ENCODE assay signal across 34 cellular contexts in the genomic region with DNA sequence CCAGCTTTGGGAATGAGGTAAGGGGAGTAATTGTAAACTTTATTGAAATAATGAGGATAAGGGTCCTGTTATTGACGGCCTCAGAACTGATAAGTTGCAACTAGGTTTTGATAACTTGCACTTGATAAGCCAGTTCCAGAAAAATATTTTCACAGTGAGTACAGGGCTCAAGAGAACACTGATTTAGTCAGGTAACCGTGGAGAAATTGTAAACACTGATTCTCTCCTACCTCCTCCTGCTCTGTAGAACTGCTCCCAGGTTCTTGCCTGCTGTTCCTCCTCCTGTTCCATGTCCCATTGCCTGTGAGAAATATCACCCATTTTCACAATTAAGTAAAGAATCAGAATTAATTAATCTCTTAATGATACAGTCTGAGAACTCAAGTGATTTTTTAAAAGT. TPM values are rescaled to one million over a fixed set of nuclear protein-coding genes. Genes with fewer than 3 reads are reported as not detected.
"Had no signal": no experiment of that assay in that cellular context is flagged by ENCODE, and none has a peak within 500 bp of the region (broad histone marks: within the 10 kb centered on the region; RNA-seq: fewer than 3 reads in every experiment).

No MANE protein-coding gene starts in this region.

- H3K4me3 ChIP-seq: adrenal gland, ascending aorta, coronary artery, dorsolateral prefrontal cortex, esophagus muscularis mucosa, gastrocnemius medialis, heart left ventricle had no signal

- H3K27me3 ChIP-seq: adrenal gland, ascending aorta, brain microvascular endothelial cell, dorsolateral prefrontal cortex, esophagus muscularis mucosa, foreskin keratinocyte, gastrocnemius medialis, heart left ventricle had no signal

- ATAC-seq: activated CD4-positive, CD25-positive, alpha-beta regulatory T cell treated with anti-CD3 and anti-CD28 coated beads, Interleukin-2, amount 50 U/mL, for 24 hours; activated CD8-positive, alpha-beta T cell treated with anti-CD3 and anti-CD28 coated beads for 36 hours; activated naive CD8-positive, alpha-beta T cell treated with anti-CD3 and anti-CD28 coated beads, Interleukin-2, amount 50 U/mL, for 24 hours; foreskin keratinocyte; gastrocnemius medialis; heart left ventricle; T-helper 17 cell had no signal

- H3K4me1 ChIP-seq: adrenal gland, ascending aorta, esophagus muscularis mucosa, foreskin keratinocyte, gastrocnemius medialis had no signal

- FAIRE-seq: bronchial epithelial cell had no signal

- H3K9me3 ChIP-seq: adrenal gland, ascending aorta, esophagus muscularis mucosa, gastrocnemius medialis, heart left ventricle had no signal

- DNase-seq: activated B cell treated with CpG ODN at 0.5 μM for 24 hours; activated CD4-positive, alpha-beta T cell treated with anti-CD3 and anti-CD28 coated beads for 48 hours; activated CD4-positive, alpha-beta T cell treated with anti-CD3 and anti-CD28 coated beads, Interleukin-2, amount 50 U/mL, for 1 hour; activated CD4-positive, alpha-beta T cell treated with anti-CD3 and anti-CD28 coated beads, Interleukin-2, amount 50 U/mL, for 48 hours; activated CD8-positive, alpha-beta memory T cell treated with anti-CD3 and anti-CD28 coated beads for 24 hours; activated CD8-positive, alpha-beta T cell treated with anti-CD3 and anti-CD28 coated beads for 36 hours; activated effector memory CD4-positive, alpha-beta T cell treated with anti-CD3 and anti-CD28 coated beads, Interleukin-2, amount 50 U/mL, for 16 hours; activated naive CD4-positive, alpha-beta T cell treated with anti-CD3 and anti-CD28 coated beads for 36 hours; activated naive CD8-positive, alpha-beta T cell treated with anti-CD3 and anti-CD28 coated beads for 36 hours; activated naive CD8-positive, alpha-beta T cell treated with anti-CD3 and anti-CD28 coated beads, Interleukin-2, amount 50 U/mL, for 24 hours; activated T-cell treated with anti-CD3 and anti-CD28 coated beads, Interleukin-2, amount 50 U/mL, for 1 hour; activated T-cell treated with anti-CD3 and anti-CD28 coated beads, Interleukin-2, amount 50 U/mL, for 48 hours; adrenal gland; amygdala; brain microvascular endothelial cell; dorsolateral prefrontal cortex; effector memory CD4-positive, alpha-beta T cell; endodermal cell; erythroblast; foreskin keratinocyte; gastrocnemius medialis; glutamatergic neuron; heart left ventricle; T-helper 1 cell; T-helper 17 cell; T1000; WERI-Rb-1 had no signal

- H3K27ac ChIP-seq: adrenal gland, ascending aorta, brain microvascular endothelial cell, coronary artery, dorsolateral prefrontal cortex, esophagus muscularis mucosa, foreskin keratinocyte, gastrocnemius medialis, heart left ventricle, WERI-Rb-1 had no signal

- H3K36me3 ChIP-seq: adrenal gland, ascending aorta, brain microvascular endothelial cell, esophagus muscularis mucosa, gastrocnemius medialis, heart left ventricle, WERI-Rb-1 had no signal

RNA-seq across cellular contexts. Expression of a gene that starts 55.0 kb away (rescaled TPM):
- total RNA-seq: activated B cell treated with CpG ODN at 0.5 μM for 24 hours; activated CD8-positive, alpha-beta T cell treated with anti-CD3 and anti-CD28 coated beads for 36 hours; activated naive CD4-positive, alpha-beta T cell treated with anti-CD3 and anti-CD28 coated beads for 36 hours; activated T-helper 1 cell treated with anti-CD3 and anti-CD28 coated beads, Interleukin-12 subunit alpha, Interleukin-12 subunit beta, Interleukin-2, Interleukin-4 antibody, amounts not matched to agents 30 ng/mL and 10 ng/mL and 1 ng/mL, durations not matched to agents 14 hours and 24 hours and 36 hours; activated T-helper 2 cell treated with anti-CD3 and anti-CD28 coated beads, Interferon-gamma antibody, Interleukin-2, Interleukin-4, amounts not matched to agents 10 μg/mL and 5 μg/mL and 100 μg/mL, durations not matched to agents 14 hours and 24 hours and 36 hours; ascending aorta; foreskin keratinocyte had no signal
- polyA plus RNA-seq: foreskin keratinocyte had no signal
